ENCODE assay signal across 1 cellular context in genomic region chr18:36816096-36816495, GRCh38.
TF ChIP-seq lines count a peak whose summit lies in the region.

No MANE protein-coding gene starts in this region.

TF ChIP-seq in K562, 482 proteins besides CTCF, POLR2A, EP300 and RAD21:
- TF ChIP-seq ZBTB40 (IDR thresholded peaks at IDR 0.05) (peak; percentile 91), ZBTB40 (CRISPR knock-in tag; IDR thresholded peaks at IDR 0.05) (peak; percentile 74)
